15 cellular contexts compared by ENCODE assay signal in the genomic region with DNA sequence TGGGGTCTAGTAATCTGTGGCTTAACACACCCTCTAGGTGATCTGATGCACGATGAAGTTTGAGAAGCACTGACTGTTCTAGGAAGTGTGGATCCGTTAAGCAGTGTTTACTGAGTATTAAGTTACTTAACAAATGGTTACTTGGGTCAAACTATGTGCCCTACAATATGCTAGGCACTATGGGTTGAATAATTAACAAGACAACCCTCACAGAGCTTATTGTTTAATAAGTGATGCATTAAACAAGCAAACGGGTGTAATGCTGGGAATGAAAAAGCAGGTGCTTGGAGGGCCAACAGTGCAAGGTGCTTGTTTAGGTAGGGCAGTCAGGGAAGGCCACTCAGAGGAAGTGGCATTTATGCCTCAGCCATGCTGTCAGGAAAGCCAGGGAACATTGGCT.
A peak's percentile ranks its signal among the peaks of the same experiment; 100 is the strongest.
DNase-seq lines count a peak whose midpoint lies in the region; ATAC-seq and TF ChIP-seq lines count a peak whose summit lies in the region.
"Had no signal": no experiment of that assay in that cellular context is flagged by ENCODE, and none has a peak within 500 bp of the region (broad histone marks: within the 10 kb centered on the region; RNA-seq: fewer than 3 reads in every experiment).

No MANE protein-coding gene starts in this region.

- H3K9ac ChIP-seq in PC-3 (ENCODE audit: low read length) = no peak overlapping the region

- H3K79me2 ChIP-seq in PC-3 (ENCODE audit: low read length) = no peaks in the 10 kb centered on the region

- peaks cover 23% of the 10 kb centered on the region; the same call in 1 of the 2 replicates for H3K27me3 ChIP-seq in PC-3 (ENCODE audit: low read length)
- H3K27me3 ChIP-seq in heart left ventricle = peaks cover 0 to 15% (median 0%) of the 10 kb centered on the region in 9 donors

- ATAC-seq in PC-3 (no peak; the same call in 1 of the 2 replicates), heart left ventricle (no peak)
- ATAC-seq: SK-N-SH treated with all-trans-retinoic acid at 6 μM for 48 hours had no signal

- H3F3A ChIP-seq in PC-3 (ENCODE audit: low read length, unreplicated experiment) = no peaks in the 10 kb centered on the region

- H3K36me3 ChIP-seq in PC-3 (ENCODE audit: low read depth, low read length) (no peaks in the 10 kb centered on the region), heart left ventricle (no peaks in the 10 kb centered on the region)

- TF ChIP-seq POLR2A in heart left ventricle (IDR thresholded peaks at IDR 0.05) = no peak

- no peak for TF ChIP-seq CTCF in PC-3 (conservative IDR thresholded peaks at IDR 0.05; ENCODE audit: low read depth, low read length)
- no peak for TF ChIP-seq CTCF in heart left ventricle (IDR thresholded peaks at IDR 0.05)

- DNase-seq in ACHN = peak; percentile 17
- peak; percentile 73 for DNase-seq in Caki2 (ENCODE audit: low read depth)
- no peak for DNase-seq in PC-3
- peak; percentile 56 for DNase-seq in left kidney (ENCODE audit: low read depth, low spot score)
- DNase-seq in SIG-M5 treated with dmso at 0.1 percent for 504 hours (lab: John Stamatoyannopoulos, UW; ENCODE audit: unreplicated experiment) = no peak
- DNase-seq in heart left ventricle = no peak
- no peak for DNase-seq in NCI-H526 (lab: John Stamatoyannopoulos, UW)
- DNase-seq: CD4-positive, alpha-beta T cell; DND-41; NCI-H146; NCI-H2081 treated with DMSO at 0.1 percent for 48 hours; NCI-H345; SHP77 had no signal

- H3K9me3 ChIP-seq in PC-3 (ENCODE audit: low read length) (no peaks in the 10 kb centered on the region), heart left ventricle (no peaks in the 10 kb centered on the region)

- peak overlapping the region; percentile 2; the same call in 1 of the 2 replicates for H3K27ac ChIP-seq in PC-3 (ENCODE audit: low read length)
- no peak overlapping the region for H3K27ac ChIP-seq in heart left ventricle

- no peaks in the 10 kb centered on the region for H3K9me2 ChIP-seq in PC-3 (replicated peaks; ENCODE audit: low read length)

- CTCF ChIA-PET in PC-3 (lab: Charles Lee) = interaction anchor here (0.5 to 0.6 kb wide), 2 partner anchors 66 to 182 kb away, joined by 3 read pairs; no protein-coding TSS in a partner anchor

- H2AFZ ChIP-seq in PC-3 (ENCODE audit: low read length) = no peak overlapping the region
- H2AFZ ChIP-seq: GM23338 had no signal

- in situ Hi-C loops in ACHN (cut with HindIII; ENCODE audit: low pct_ligation_motif_present, low pct_unique_long_range_greater_than_20kb, low sequenced_read_pairs) = no loop called here
- in situ Hi-C loops in Caki2 (cut with HindIII; ENCODE audit: low pct_unique_long_range_greater_than_20kb, low sequenced_read_pairs) = no loop called here

- no peaks in the 10 kb centered on the region for H4K20me1 ChIP-seq in PC-3 (ENCODE audit: low read length)

- H3K4me1 ChIP-seq in PC-3 (ENCODE audit: insufficient read depth, low read length) (peaks cover 11% of the 10 kb centered on the region; the same call in 1 of the 2 replicates), heart left ventricle (no peaks in the 10 kb centered on the region)

- intact Hi-C loops in PC-3 (cut with micrococcal nuclease) (no loop called here), heart left ventricle (cut with DNase I) (no loop called here)

- no peak overlapping the region for H3K4me3 ChIP-seq in PC-3 (ENCODE audit: low read length)
- H3K4me3 ChIP-seq in heart left ventricle = no peak overlapping the region
- H3K4me3 ChIP-seq: GM23338 had no signal

- POLR2A ChIA-PET in PC-3 (lab: Charles Lee; ENCODE audit: unreplicated experiment) = no interaction called here

- WGBS in heart left ventricle, 4 donors = 73 to 79% (median 76%) methylated on average over 3 of the region's 3 CpGs

- H3K4me2 ChIP-seq in PC-3 (ENCODE audit: low read length) = peak overlapping the region; percentile 26; the same call in 1 of the 2 replicates
- H3K4me2 ChIP-seq: GM23338 had no signal

- BruUV-seq in PC-3 (replicated peaks; lab: Mats Ljungman, UMichigan) = no TSS peak

Comparison
In these comparisons a context has a peak if more than half of its experiments do, and no peak if none do; other contexts are left out.
1. DNase-seq: peak in ACHN (single experiment), Caki2 (single experiment) and left kidney (single experiment); none in PC-3 (single experiment), SIG-M5 treated with dmso at 0.1 percent for 504 hours (single experiment), heart left ventricle (0 of 5) and NCI-H526 (0 of 2).